Comparison of ENCODE assay signal across 1 cellular context in the genomic region with DNA sequence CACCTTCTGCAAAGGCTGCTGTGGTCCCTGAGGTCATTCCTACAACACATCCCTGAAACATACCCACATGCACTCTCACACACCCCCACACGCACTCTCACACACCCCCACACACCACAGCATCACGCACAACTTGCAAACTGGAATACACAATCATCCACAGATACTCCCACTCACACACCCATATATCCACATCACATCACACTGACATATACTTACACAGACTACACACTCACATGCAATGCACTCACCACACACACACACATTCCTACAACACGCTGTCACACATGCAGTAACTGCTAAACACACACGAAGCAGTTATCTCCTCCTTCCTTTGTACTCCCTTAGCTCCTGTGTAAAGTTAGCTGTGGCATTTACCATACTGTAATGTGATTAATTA.
TF ChIP-seq lines count a peak whose summit lies in the region.

No MANE protein-coding gene starts in this region.

TF ChIP-seq in HEK293, 187 proteins besides CTCF, POLR2A, EP300 and RAD21 (continued from another document):
- no peak for TF ChIP-seq KLF16 (tag by site-specific recombination; IDR thresholded peaks at IDR 0.05)
- TF ChIP-seq, protein P1, sequence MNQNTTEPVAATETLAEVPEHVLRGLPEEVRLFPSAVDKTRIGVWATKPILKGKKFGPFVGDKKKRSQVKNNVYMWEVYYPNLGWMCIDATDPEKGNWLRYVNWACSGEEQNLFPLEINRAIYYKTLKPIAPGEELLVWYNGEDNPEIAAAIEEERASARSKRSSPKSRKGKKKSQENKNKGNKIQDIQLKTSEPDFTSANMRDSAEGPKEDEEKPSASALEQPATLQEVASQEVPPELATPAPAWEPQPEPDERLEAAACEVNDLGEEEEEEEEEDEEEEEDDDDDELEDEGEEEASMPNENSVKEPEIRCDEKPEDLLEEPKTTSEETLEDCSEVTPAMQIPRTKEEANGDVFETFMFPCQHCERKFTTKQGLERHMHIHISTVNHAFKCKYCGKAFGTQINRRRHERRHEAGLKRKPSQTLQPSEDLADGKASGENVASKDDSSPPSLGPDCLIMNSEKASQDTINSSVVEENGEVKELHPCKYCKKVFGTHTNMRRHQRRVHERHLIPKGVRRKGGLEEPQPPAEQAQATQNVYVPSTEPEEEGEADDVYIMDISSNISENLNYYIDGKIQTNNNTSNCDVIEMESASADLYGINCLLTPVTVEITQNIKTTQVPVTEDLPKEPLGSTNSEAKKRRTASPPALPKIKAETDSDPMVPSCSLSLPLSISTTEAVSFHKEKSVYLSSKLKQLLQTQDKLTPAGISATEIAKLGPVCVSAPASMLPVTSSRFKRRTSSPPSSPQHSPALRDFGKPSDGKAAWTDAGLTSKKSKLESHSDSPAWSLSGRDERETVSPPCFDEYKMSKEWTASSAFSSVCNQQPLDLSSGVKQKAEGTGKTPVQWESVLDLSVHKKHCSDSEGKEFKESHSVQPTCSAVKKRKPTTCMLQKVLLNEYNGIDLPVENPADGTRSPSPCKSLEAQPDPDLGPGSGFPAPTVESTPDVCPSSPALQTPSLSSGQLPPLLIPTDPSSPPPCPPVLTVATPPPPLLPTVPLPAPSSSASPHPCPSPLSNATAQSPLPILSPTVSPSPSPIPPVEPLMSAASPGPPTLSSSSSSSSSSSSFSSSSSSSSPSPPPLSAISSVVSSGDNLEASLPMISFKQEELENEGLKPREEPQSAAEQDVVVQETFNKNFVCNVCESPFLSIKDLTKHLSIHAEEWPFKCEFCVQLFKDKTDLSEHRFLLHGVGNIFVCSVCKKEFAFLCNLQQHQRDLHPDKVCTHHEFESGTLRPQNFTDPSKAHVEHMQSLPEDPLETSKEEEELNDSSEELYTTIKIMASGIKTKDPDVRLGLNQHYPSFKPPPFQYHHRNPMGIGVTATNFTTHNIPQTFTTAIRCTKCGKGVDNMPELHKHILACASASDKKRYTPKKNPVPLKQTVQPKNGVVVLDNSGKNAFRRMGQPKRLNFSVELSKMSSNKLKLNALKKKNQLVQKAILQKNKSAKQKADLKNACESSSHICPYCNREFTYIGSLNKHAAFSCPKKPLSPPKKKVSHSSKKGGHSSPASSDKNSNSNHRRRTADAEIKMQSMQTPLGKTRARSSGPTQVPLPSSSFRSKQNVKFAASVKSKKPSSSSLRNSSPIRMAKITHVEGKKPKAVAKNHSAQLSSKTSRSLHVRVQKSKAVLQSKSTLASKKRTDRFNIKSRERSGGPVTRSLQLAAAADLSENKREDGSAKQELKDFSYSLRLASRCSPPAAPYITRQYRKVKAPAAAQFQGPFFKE (tag by site-specific recombination; IDR thresholded peaks at IDR 0.05; ENCODE audit: borderline replicate concordance) = no peak
- no peak for TF ChIP-seq ZNF610 (tag by site-specific recombination; IDR thresholded peaks at IDR 0.05; ENCODE audit: borderline replicate concordance)
- TF ChIP-seq, protein P2, sequence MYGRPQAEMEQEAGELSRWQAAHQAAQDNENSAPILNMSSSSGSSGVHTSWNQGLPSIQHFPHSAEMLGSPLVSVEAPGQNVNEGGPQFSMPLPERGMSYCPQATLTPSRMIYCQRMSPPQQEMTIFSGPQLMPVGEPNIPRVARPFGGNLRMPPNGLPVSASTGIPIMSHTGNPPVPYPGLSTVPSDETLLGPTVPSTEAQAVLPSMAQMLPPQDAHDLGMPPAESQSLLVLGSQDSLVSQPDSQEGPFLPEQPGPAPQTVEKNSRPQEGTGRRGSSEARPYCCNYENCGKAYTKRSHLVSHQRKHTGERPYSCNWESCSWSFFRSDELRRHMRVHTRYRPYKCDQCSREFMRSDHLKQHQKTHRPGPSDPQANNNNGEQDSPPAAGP (tag by site-specific recombination; IDR thresholded peaks at IDR 0.05) = peak; percentile 89
- TF ChIP-seq ZNF24 (tag by site-specific recombination; IDR thresholded peaks at IDR 0.05) = 0 out of 2 replicates have a peak, but pooled peaks have one; percentile 40
- no peak for TF ChIP-seq ZNF350 (tag by site-specific recombination; IDR thresholded peaks at IDR 0.05)
- TF ChIP-seq ZBTB21 (tag by site-specific recombination; IDR thresholded peaks at IDR 0.05) = peak; percentile 36
- TF ChIP-seq ZNF214 (tag by site-specific recombination; IDR thresholded peaks at IDR 0.05; ENCODE audit: borderline replicate concordance) = no peak
- no peak for TF ChIP-seq ZNF341 (tag by site-specific recombination; IDR thresholded peaks at IDR 0.05; ENCODE audit: low read depth)
- TF ChIP-seq, protein P3, sequence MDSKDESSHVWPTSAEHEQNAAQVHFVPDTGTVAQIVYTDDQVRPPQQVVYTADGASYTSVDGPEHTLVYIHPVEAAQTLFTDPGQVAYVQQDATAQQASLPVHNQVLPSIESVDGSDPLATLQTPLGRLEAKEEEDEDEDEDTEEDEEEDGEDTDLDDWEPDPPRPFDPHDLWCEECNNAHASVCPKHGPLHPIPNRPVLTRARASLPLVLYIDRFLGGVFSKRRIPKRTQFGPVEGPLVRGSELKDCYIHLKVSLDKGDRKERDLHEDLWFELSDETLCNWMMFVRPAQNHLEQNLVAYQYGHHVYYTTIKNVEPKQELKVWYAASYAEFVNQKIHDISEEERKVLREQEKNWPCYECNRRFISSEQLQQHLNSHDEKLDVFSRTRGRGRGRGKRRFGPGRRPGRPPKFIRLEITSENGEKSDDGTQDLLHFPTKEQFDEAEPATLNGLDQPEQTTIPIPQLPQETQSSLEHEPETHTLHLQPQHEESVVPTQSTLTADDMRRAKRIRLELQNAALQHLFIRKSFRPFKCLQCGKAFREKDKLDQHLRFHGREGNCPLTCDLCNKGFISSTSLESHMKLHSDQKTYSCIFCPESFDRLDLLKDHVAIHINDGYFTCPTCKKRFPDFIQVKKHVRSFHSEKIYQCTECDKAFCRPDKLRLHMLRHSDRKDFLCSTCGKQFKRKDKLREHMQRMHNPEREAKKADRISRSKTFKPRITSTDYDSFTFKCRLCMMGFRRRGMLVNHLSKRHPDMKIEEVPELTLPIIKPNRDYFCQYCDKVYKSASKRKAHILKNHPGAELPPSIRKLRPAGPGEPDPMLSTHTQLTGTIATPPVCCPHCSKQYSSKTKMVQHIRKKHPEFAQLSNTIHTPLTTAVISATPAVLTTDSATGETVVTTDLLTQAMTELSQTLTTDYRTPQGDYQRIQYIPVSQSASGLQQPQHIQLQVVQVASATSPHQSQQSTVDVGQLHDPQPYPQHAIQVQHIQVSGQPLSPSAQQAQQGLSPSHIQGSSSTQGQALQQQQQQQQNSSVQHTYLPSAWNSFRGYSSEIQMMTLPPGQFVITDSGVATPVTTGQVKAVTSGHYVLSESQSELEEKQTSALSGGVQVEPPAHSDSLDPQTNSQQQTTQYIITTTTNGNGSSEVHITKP (tag by site-specific recombination; IDR thresholded peaks at IDR 0.05) = 0 out of 2 replicates have a peak, but pooled peaks have one; percentile 14
- no peak for TF ChIP-seq GFI1B (tag by site-specific recombination; IDR thresholded peaks at IDR 0.05)
- no peak for TF ChIP-seq ZNF768 (tag by site-specific recombination; IDR thresholded peaks at IDR 0.05)
- TF ChIP-seq, protein P4, sequence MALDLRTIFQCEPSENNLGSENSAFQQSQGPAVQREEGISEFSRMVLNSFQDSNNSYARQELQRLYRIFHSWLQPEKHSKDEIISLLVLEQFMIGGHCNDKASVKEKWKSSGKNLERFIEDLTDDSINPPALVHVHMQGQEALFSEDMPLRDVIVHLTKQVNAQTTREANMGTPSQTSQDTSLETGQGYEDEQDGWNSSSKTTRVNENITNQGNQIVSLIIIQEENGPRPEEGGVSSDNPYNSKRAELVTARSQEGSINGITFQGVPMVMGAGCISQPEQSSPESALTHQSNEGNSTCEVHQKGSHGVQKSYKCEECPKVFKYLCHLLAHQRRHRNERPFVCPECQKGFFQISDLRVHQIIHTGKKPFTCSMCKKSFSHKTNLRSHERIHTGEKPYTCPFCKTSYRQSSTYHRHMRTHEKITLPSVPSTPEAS (tag by site-specific recombination; IDR thresholded peaks at IDR 0.05) = peak; percentile 36; the same call in 1 of the 2 replicates
- no peak for TF ChIP-seq ZNF138 (tag by site-specific recombination; IDR thresholded peaks at IDR 0.05; ENCODE audit: borderline replicate concordance)
- TF ChIP-seq, protein P5, sequence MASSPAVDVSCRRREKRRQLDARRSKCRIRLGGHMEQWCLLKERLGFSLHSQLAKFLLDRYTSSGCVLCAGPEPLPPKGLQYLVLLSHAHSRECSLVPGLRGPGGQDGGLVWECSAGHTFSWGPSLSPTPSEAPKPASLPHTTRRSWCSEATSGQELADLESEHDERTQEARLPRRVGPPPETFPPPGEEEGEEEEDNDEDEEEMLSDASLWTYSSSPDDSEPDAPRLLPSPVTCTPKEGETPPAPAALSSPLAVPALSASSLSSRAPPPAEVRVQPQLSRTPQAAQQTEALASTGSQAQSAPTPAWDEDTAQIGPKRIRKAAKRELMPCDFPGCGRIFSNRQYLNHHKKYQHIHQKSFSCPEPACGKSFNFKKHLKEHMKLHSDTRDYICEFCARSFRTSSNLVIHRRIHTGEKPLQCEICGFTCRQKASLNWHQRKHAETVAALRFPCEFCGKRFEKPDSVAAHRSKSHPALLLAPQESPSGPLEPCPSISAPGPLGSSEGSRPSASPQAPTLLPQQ (tag by site-specific recombination; IDR thresholded peaks at IDR 0.05) = no peak
